Comparison of ENCODE assay signal across 26 cellular contexts in the genomic region with DNA sequence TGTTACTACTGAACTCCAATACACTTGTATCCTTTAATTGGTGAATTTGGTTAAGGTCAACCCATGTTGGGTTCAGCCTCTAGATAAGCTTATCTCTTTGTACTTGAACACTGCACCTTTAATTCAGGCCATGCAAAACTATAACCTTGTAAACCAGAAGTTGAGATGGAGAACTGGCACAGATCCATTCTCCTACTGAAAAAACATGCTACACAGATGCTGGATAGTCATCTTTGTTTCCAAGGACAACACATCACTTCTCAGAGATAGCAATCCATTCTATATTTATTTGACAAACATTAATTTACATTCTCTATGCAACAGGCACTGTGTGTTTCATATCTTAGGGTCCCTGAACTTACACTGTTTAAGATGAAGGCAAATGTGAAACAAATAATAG.
"Had no signal": no experiment of that assay in that cellular context is flagged by ENCODE, and none has a peak within 500 bp of the region (broad histone marks: within the 10 kb centered on the region; RNA-seq: fewer than 3 reads in every experiment).

No MANE protein-coding gene starts in this region.

- H3K27me3 ChIP-seq: adrenal gland, ascending aorta, gastrocnemius medialis, ovary, right atrium auricular region, upper lobe of left lung had no signal

- FAIRE-seq: islet of Langerhans had no signal

- H3K27ac ChIP-seq: adrenal gland, ascending aorta, coronary artery, epithelial cell of prostate, gastrocnemius medialis, ovary, psoas muscle, right atrium auricular region, upper lobe of left lung had no signal

- H3K4me3 ChIP-seq: adrenal gland, ascending aorta, coronary artery, gastrocnemius medialis, ovary, psoas muscle, right atrium auricular region, upper lobe of left lung had no signal

- DNase-seq: activated B cell treated with CpG ODN at 0.5 μM for 24 hours; activated CD4-positive, alpha-beta T cell treated with anti-CD3 and anti-CD28 coated beads for 4 hours; activated CD4-positive, alpha-beta T cell treated with anti-CD3 and anti-CD28 coated beads, Interleukin-2, amount 50 U/mL, for 48 hours; activated CD8-positive, alpha-beta memory T cell treated with anti-CD3 and anti-CD28 coated beads, Interleukin-2, amount 50 U/mL, for 48 hours; activated naive CD4-positive, alpha-beta T cell; activated T-cell treated with anti-CD3 and anti-CD28 coated beads, Interleukin-2, amount 50 U/mL, for 4 hours; adrenal gland; central memory CD4-positive, alpha-beta T cell; endodermal cell; gastrocnemius medialis; head of caudate nucleus; hypothalamus; left ventricle myocardium superior; midbrain; natural killer cell; ovary; psoas muscle; stimulated activated CD4-positive, alpha-beta T cell treated with anti-CD3 and anti-CD28 coated beads, Interleukin-4, amount 100 ng/mL, for 24 hours; stimulated activated naive CD8-positive, alpha-beta T cell treated with anti-CD3 and anti-CD28 coated beads, Interleukin-15, Interleukin-2, amounts not matched to agents 100 U/mL and 50 U/mL, for 24 hours; T1000; upper lobe of left lung had no signal

- H3K36me3 ChIP-seq: adrenal gland, ascending aorta, gastrocnemius medialis, ovary, right atrium auricular region, upper lobe of left lung had no signal

- ATAC-seq: activated T-cell treated with anti-CD3 and anti-CD28 coated beads, Interleukin-2, amount 50 U/mL, for 4 hours; gastrocnemius medialis; left ventricle myocardium superior; natural killer cell; psoas muscle; stimulated activated naive CD8-positive, alpha-beta T cell treated with anti-CD3 and anti-CD28 coated beads, Interleukin-15, Interleukin-2, amounts not matched to agents 100 U/mL and 50 U/mL, for 24 hours had no signal

- H3K9me3 ChIP-seq: adrenal gland, ascending aorta, gastrocnemius medialis, ovary, psoas muscle, right atrium auricular region, upper lobe of left lung had no signal
